In the genomic region with DNA sequence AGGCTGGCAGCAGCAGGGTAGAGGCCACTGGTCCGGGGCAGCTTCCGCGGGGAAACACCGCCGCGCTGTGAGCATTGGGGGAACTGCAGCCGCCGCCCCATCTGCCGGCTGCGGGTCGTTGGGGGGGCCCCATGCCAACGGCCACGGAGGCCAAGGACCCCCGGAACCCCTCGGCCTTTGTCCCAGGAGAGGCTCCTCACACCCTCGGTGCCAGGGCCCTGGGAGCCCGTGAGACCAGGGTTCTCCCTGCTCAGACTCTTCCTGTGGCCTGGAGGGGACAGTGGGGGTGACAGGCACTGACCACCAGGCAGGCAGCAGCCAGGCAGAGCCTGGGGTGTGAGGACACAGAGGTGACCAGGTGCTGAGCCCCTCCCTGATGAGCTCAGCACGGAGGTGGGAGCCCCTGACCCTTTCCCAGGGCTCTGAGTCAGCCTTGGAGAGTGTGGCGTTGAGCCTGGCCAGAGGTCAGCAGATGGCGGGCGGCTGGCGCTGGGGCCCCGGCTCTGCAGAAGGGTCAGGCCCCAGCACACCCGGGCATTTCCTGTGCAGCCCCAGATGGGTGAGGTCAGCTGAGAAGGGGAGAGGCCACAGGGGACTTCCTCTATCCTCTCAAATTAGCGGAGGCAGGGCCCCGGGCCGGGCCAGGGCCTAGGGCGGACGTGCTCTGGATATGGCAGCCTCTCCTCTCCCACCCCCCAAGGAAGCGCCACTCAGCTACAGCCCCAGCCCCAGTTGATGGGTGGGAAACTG, we compare ENCODE assay signal across 8 cellular contexts. TPM values are rescaled to one million over a fixed set of nuclear protein-coding genes. Genes with fewer than 3 reads are reported as not detected.
DNase-seq lines count a peak whose midpoint lies in the region; ATAC-seq, FAIRE-seq and TF ChIP-seq lines count a peak whose summit lies in the region.

No MANE protein-coding gene starts in this region.

- no peaks in the 10 kb centered on the region for H3K79me2 ChIP-seq in HepG2 (ENCODE audit: insufficient read depth, low read length)

- H3K27me3 ChIP-seq in HepG2 (ENCODE audit: control insufficient read depth in 1 of 2, insufficient read depth in 2 of 2, low read length in 2 of 2) = peaks cover 3 to 37% of the 10 kb centered on the region in 2 experiments

- TF ChIP-seq CTCF in Calu3 (IDR thresholded peaks at IDR 0.05; ENCODE audit: unreplicated experiment) (peak; percentile 78), WI38 (IDR thresholded peaks at IDR 0.05; ENCODE audit: low read depth, low read length) (peak; percentile 90), HepG2 (CRISPR knock-in tag; IDR thresholded peaks at IDR 0.05) (peak; percentile 91)

- peak; percentile 95 for ATAC-seq in central memory CD8-positive, alpha-beta T cell (replicated peaks; ENCODE audit: extremely low read depth, poor library complexity, severe bottlenecking)
- ATAC-seq in HepG2 (peak; percentile 71), GM19324 (IDR thresholded peaks at IDR 0.05; ENCODE audit: low FRiP score, unreplicated experiment) (no peak), GM21360 (IDR thresholded peaks at IDR 0.05; ENCODE audit: unreplicated experiment) (no peak)

- TF ChIP-seq EP300 in HepG2 (IDR thresholded peaks at IDR 0.05; ENCODE audit: low read depth in 2 of 2, low read length in 2 of 2) (no peak), HepG2 (CRISPR knock-in tag; IDR thresholded peaks at IDR 0.05; ENCODE audit: borderline replicate concordance) (no peak)

- no peak overlapping the region for H3K4me3 Mint-ChIP-seq in Calu3 (ENCODE audit: low read depth, unreplicated experiment)
- H3K4me3 Mint-ChIP-seq in central memory CD8-positive, alpha-beta T cell = no peak overlapping the region

- peak overlapping the region; percentile 45 for H3K9ac ChIP-seq in HepG2 (ENCODE audit: insufficient read depth, low read depth, low read length)

- 0% methylated on average over 2 of the region's 30 CpGs for WGBS in HepG2 (ENCODE audit: low lambda C conversion rate)

- DNase-seq in Calu3 = peak; percentile 73
- peak; percentile 44 for DNase-seq in HT1080 (ENCODE audit: low read depth)
- DNase-seq in central memory CD8-positive, alpha-beta T cell (ENCODE audit: low spot score in 2 of 2) = peak; percentile 53 to 60
- DNase-seq in HepG2 (ENCODE audit: low spot score) = peak; percentile 31
- peak; percentile 67 to 72 for DNase-seq in stimulated activated CD4-positive, alpha-beta T cell treated with anti-CD3 and anti-CD28 coated beads, Interleukin-4, amount 100 ng/mL, for 48 hours (ENCODE audit: low read depth in 2 of 2)

- no peaks in the 10 kb centered on the region for H3K36me3 ChIP-seq in HepG2 (replicated peaks in 1 of 2; ENCODE audit: control insufficient read depth in 1 of 2, insufficient read depth in 2 of 2, low read length in 2 of 2)

- peaks cover 40% of the 10 kb centered on the region for H3K4me1 ChIP-seq in HepG2 (ENCODE audit: insufficient read depth, low read length)

- intact Hi-C loops in Calu3 (cut with micrococcal nuclease; ENCODE audit: unreplicated experiment) (no loop called here), HepG2 (cut with micrococcal nuclease; ENCODE audit: unreplicated experiment) (loop anchor here (5.0 kb wide), 1 partner anchor 48 kb away; no protein-coding TSS in a partner anchor)

- H3K27ac ChIP-seq in HepG2 (ENCODE audit: extremely low read length, insufficient read depth, low read length) = peak overlapping the region; percentile 60

- no peak overlapping the region for H3K27ac Mint-ChIP-seq in Calu3 (ENCODE audit: unreplicated experiment)
- no peak overlapping the region for H3K27ac Mint-ChIP-seq in central memory CD8-positive, alpha-beta T cell (ENCODE audit: low read depth)

- peaks cover 12% of the 10 kb centered on the region for H3K27me3 Mint-ChIP-seq in Calu3 (ENCODE audit: unreplicated experiment)
- peaks cover 53% of the 10 kb centered on the region for H3K27me3 Mint-ChIP-seq in central memory CD8-positive, alpha-beta T cell

- BruUV-seq in Calu3 (replicated peaks; lab: Mats Ljungman, UMichigan) (no TSS peak), HepG2 (replicated peaks; lab: Mats Ljungman, UMichigan) (no TSS peak)

- no peak for FAIRE-seq in HepG2 (lab: Jason Lieb, UNC)

- in situ Hi-C loops in HepG2 (cut with HindIII; ENCODE audit: extremely low pct_ligation_motif_present, low pct_unique_long_range_greater_than_20kb) = loop anchor here (25.0 kb wide), 1 partner anchor 307 kb away; the partner anchor contains the start of gene GPSM1

- TF ChIP-seq RAD21 in HepG2 (CRISPR knock-in tag; IDR thresholded peaks at IDR 0.05) = peak; percentile 72

- peak in 1 of 2 experiments; percentile 56; a peak in 2 of 4 replicates for TF ChIP-seq POLR2A in HepG2 (IDR thresholded peaks at IDR 0.05; ENCODE audit: insufficient read depth in 1 of 2, low read depth in 2 of 2, low read length in 2 of 2)

- POLR2A ChIA-PET in HepG2 (lab: Yijun Ruan, JAX) = interaction anchor here (1.4 kb wide), 1 partner anchor 281 kb away, joined by 4 read pairs; the partner anchor contains the start of gene DNLZ

- no peaks in the 10 kb centered on the region for H3K4me1 Mint-ChIP-seq in Calu3 (ENCODE audit: low read depth, unreplicated experiment)
- H3K4me1 Mint-ChIP-seq in central memory CD8-positive, alpha-beta T cell = no peaks in the 10 kb centered on the region

- H3K9me3 Mint-ChIP-seq in Calu3 (ENCODE audit: low read depth, unreplicated experiment) = no peaks in the 10 kb centered on the region
- H3K9me3 Mint-ChIP-seq in central memory CD8-positive, alpha-beta T cell = no peaks in the 10 kb centered on the region

- H3K4me2 ChIP-seq in HepG2 (ENCODE audit: low read depth, low read length) = peak overlapping the region; percentile 88

- H3K36me3 Mint-ChIP-seq in Calu3 (ENCODE audit: insufficient read depth, unreplicated experiment) = peaks cover 4% of the 10 kb centered on the region
- peaks cover 3% of the 10 kb centered on the region for H3K36me3 Mint-ChIP-seq in central memory CD8-positive, alpha-beta T cell (ENCODE audit: insufficient read depth)

- no peaks in the 10 kb centered on the region for H3K9me3 ChIP-seq in HepG2 (ENCODE audit: low read length)

- H3K4me3 ChIP-seq in WI38 (ENCODE audit: low read depth, low read length) = no peak overlapping the region
- peak overlapping the region; percentile 44 to 67 (median 51); a peak in 5 of 6 replicates for H3K4me3 ChIP-seq in HepG2 (replicated peaks in 1 of 3; ENCODE audit: insufficient read depth in 1 of 3, low read depth in 2 of 3, low read length in 3 of 3)

- H4K20me1 ChIP-seq in HepG2 (ENCODE audit: insufficient read depth, low read length) = no peaks in the 10 kb centered on the region

- no peak overlapping the region for H2AFZ ChIP-seq in HepG2 (ENCODE audit: low read length)

- CTCF ChIA-PET in Calu3 (lab: Charles Lee) = no interaction called here
- CTCF ChIA-PET in HepG2 (lab: Yijun Ruan, JAX; ENCODE audit: low intra/inter-chr PET ratio, low total read pairs) = interaction anchor here (0.8 to 1.5 kb wide), 5 partner anchors 14 to 160 kb away, joined by 3 to 8 read pairs (median 4); no protein-coding TSS in a partner anchor

RNA-seq across cellular contexts. Expression of gene EGFL7, which starts 17.9 kb away (rescaled TPM):
- total RNA-seq in Calu3 (2022) = 1.2 and 1.3 TPM in 2 replicates
- total RNA-seq in HT1080 (2014; rRNA removed; shearing (Covaris generic)) = 31.8 and 34.6 TPM in 2 replicates
- polyA plus RNA-seq in HT1080 (2015; cell fraction: cytosol; rRNA removed) = 31.5 and 38.7 TPM in 2 replicates
- polyA plus RNA-seq in HT1080 (2015; cell fraction: nucleus; rRNA removed) = 26.2 and 29.2 TPM in 2 replicates
- 0.20 TPM in 1 of 2 replicates, not detected in the other for total RNA-seq in HepG2 (2016; rRNA removed; fragmentation: Illumina TruSeq; extraction: Trizol)
- 0.61 and 0.88 TPM in 2 replicates for total RNA-seq in HepG2 (2016; cell fraction: cytosol; rRNA removed; fragmentation: Illumina TruSeq; extraction: Trizol; ENCODE audit: low read depth)
- 0.19 and 0.32 TPM in 2 replicates for total RNA-seq in HepG2 (2016; cell fraction: insoluble cytoplasmic fraction; rRNA removed; fragmentation: Illumina TruSeq; extraction: Trizol)
- total RNA-seq in HepG2 (2016; cell fraction: membrane; rRNA removed; fragmentation: Illumina TruSeq; extraction: Trizol) = 0.59 and 0.93 TPM in 2 replicates
- total RNA-seq in HepG2 (2016; cell fraction: nucleus; rRNA removed; fragmentation: Illumina TruSeq; extraction: Trizol) = 0.40 TPM in 1 of 2 replicates, not detected in the other
- 5.1 and 10.3 TPM in 2 replicates for polyA plus RNA-seq in HepG2 (2011; rRNA removed)
- polyA plus RNA-seq in HepG2 (2011; cell fraction: cytosol; rRNA removed) = 7.6 and 12.5 TPM in 2 replicates
- polyA plus RNA-seq in HepG2 (2011; cell fraction: nucleus; rRNA removed) = 20.6 and 22.6 TPM in 2 replicates
- polyA plus RNA-seq in HepG2 (2012) = 1.6 and 2.3 TPM in 2 replicates
- 0.54 and 0.89 TPM in 2 replicates for polyA plus RNA-seq in HepG2 (2016; cell fraction: cytosol; fragmentation: Illumina TruSeq; extraction: Trizol; ENCODE audit: low read depth)
- polyA plus RNA-seq in HepG2 (2016; cell fraction: insoluble cytoplasmic fraction; fragmentation: Illumina TruSeq; extraction: Trizol; ENCODE audit: low read depth) = 0.20 and 0.56 TPM in 2 replicates
- polyA plus RNA-seq in HepG2 (2016; cell fraction: membrane; fragmentation: Illumina TruSeq; extraction: Trizol; ENCODE audit: low read depth) = 0.68 and 0.72 TPM in 2 replicates
- not detected in 2 replicates for polyA plus RNA-seq in HepG2 (2016; cell fraction: nucleus; fragmentation: Illumina TruSeq; extraction: Trizol; ENCODE audit: insufficient read depth, low read depth)
- polyA minus RNA-seq in HepG2 (2011; rRNA and poly(A)+ RNA removed; ENCODE audit: low replicate concordance) = 3.6 and 4.7 TPM in 2 replicates
- polyA minus RNA-seq in HepG2 (2011; cell fraction: cytosol; rRNA and poly(A)+ RNA removed) = 3.1 and 3.3 TPM in 2 replicates
- 1.9 and 3.0 TPM in 2 replicates for polyA minus RNA-seq in HepG2 (2011; cell fraction: nucleus; rRNA and poly(A)+ RNA removed)

RNA-seq across cellular contexts. Expression of gene AGPAT2, which starts 42.5 kb away (rescaled TPM):
- 40.4 and 45.4 TPM in 2 replicates for total RNA-seq in Calu3 (2022)
- total RNA-seq in HT1080 (2014; rRNA removed; shearing (Covaris generic)) = 56.0 and 73.5 TPM in 2 replicates
- 41.2 and 55.8 TPM in 2 replicates for polyA plus RNA-seq in HT1080 (2015; cell fraction: cytosol; rRNA removed)
- 26.6 and 26.7 TPM in 2 replicates for polyA plus RNA-seq in HT1080 (2015; cell fraction: nucleus; rRNA removed)
- total RNA-seq in HepG2 (2016; rRNA removed; fragmentation: Illumina TruSeq; extraction: Trizol) = 2.5 and 3.9 TPM in 2 replicates
- total RNA-seq in HepG2 (2016; cell fraction: cytosol; rRNA removed; fragmentation: Illumina TruSeq; extraction: Trizol; ENCODE audit: low read depth) = 5.2 and 5.9 TPM in 2 replicates
- 2.1 and 3.5 TPM in 2 replicates for total RNA-seq in HepG2 (2016; cell fraction: insoluble cytoplasmic fraction; rRNA removed; fragmentation: Illumina TruSeq; extraction: Trizol)
- 6.3 and 6.7 TPM in 2 replicates for total RNA-seq in HepG2 (2016; cell fraction: membrane; rRNA removed; fragmentation: Illumina TruSeq; extraction: Trizol)
- total RNA-seq in HepG2 (2016; cell fraction: nucleus; rRNA removed; fragmentation: Illumina TruSeq; extraction: Trizol) = 3.1 and 3.9 TPM in 2 replicates
- 25.8 and 33.0 TPM in 2 replicates for polyA plus RNA-seq in HepG2 (2011; rRNA removed)
- polyA plus RNA-seq in HepG2 (2011; cell fraction: cytosol; rRNA removed) = 34.1 and 37.6 TPM in 2 replicates
- polyA plus RNA-seq in HepG2 (2011; cell fraction: nucleus; rRNA removed) = 32.1 and 35.6 TPM in 2 replicates
- 9.3 and 10.6 TPM in 2 replicates for polyA plus RNA-seq in HepG2 (2012)
- 8.4 and 9.1 TPM in 2 replicates for polyA plus RNA-seq in HepG2 (2016; cell fraction: cytosol; fragmentation: Illumina TruSeq; extraction: Trizol; ENCODE audit: low read depth)
- 3.6 and 3.8 TPM in 2 replicates for polyA plus RNA-seq in HepG2 (2016; cell fraction: insoluble cytoplasmic fraction; fragmentation: Illumina TruSeq; extraction: Trizol; ENCODE audit: low read depth)
- 9.7 and 9.8 TPM in 2 replicates for polyA plus RNA-seq in HepG2 (2016; cell fraction: membrane; fragmentation: Illumina TruSeq; extraction: Trizol; ENCODE audit: low read depth)
- polyA plus RNA-seq in HepG2 (2016; cell fraction: nucleus; fragmentation: Illumina TruSeq; extraction: Trizol; ENCODE audit: insufficient read depth, low read depth) = 8.2 and 8.4 TPM in 2 replicates
- polyA minus RNA-seq in HepG2 (2011; rRNA and poly(A)+ RNA removed; ENCODE audit: low replicate concordance) = 34.1 and 96.5 TPM in 2 replicates
- polyA minus RNA-seq in HepG2 (2011; cell fraction: cytosol; rRNA and poly(A)+ RNA removed) = 12.3 and 17.9 TPM in 2 replicates
- polyA minus RNA-seq in HepG2 (2011; cell fraction: nucleus; rRNA and poly(A)+ RNA removed) = 6.1 and 6.2 TPM in 2 replicates

Comparison
In these comparisons a context has a peak if more than half of its experiments do, and no peak if none do; other contexts are left out.
1. ATAC-seq: peak in central memory CD8-positive, alpha-beta T cell (single experiment) and HepG2 (single experiment); none in GM19324 (single experiment) and GM21360 (single experiment).
2. RNA of gene EGFL7, which starts 17.9 kb away (total RNA-seq): 31.8 to 34.6 TPM in HT1080; 1.2 to 1.3 TPM in Calu3 and 0.19 to 0.93 TPM in HepG2; every median in the first group is over 10 times any median in the second.
3. Peak in every context shown above with its lines, with median percentiles within 50 percentile points of each other: DNase-seq and CTCF ChIP-seq.